Comparison of ENCODE assay signal across 23 cellular contexts in the genomic region with DNA sequence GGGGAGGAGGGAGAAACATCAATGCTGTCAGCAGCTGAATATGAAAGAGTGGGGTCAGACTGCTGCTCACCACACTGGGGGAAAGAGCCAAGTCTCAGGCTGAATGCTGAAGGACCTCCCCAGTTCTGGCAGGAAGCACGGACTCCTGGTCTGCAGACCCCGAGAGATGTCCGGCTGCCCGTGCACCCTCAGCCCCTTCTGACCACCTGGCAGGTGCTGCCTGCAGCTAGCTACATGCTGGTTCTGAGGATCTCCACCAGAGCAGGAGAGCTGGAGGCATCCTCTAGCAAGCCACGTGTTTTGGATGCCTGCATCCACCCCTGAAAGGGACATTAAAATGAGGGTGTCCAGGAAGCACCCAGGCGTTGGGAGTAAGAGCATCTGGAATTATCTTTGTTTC.
DNase-seq lines count a peak whose midpoint lies in the region; ATAC-seq and TF ChIP-seq lines count a peak whose summit lies in the region.
"Had no signal": no experiment of that assay in that cellular context is flagged by ENCODE, and none has a peak within 500 bp of the region (broad histone marks: within the 10 kb centered on the region; RNA-seq: fewer than 3 reads in every experiment).

No MANE protein-coding gene starts in this region.

- H3K27ac ChIP-seq in endodermal cell (ENCODE audit: low read depth, low read length), result no peak overlapping the region
- H3K27ac ChIP-seq in esophagus muscularis mucosa (replicated peaks in 1 of 4), result no peak overlapping the region
- no peak overlapping the region for H3K27ac ChIP-seq in neuronal stem cell (replicated peaks; ENCODE audit: low read length)
- H3K27ac ChIP-seq in A673 (ENCODE audit: low read depth, low read length, poor library complexity, severe bottlenecking), result no peak overlapping the region
- H3K27ac ChIP-seq: BLaER1 treated with 17β-estradiol and CSF1 and Interleukin-3, amounts not matched to agents 10 nM and 100 nM; C4-2B had no signal

- POLR2A ChIA-PET in A673 (lab: Charles Lee; ENCODE audit: low non-redundant PET), result no interaction called here

- no peak for TF ChIP-seq POLR2A in esophagus muscularis mucosa (IDR thresholded peaks at IDR 0.05; ENCODE audit: low read depth)

- H3K27me3 Mint-ChIP-seq in endodermal cell (ENCODE audit: insufficient read depth), result peaks cover 12% of the 10 kb centered on the region
- peaks cover 42% of the 10 kb centered on the region for H3K27me3 Mint-ChIP-seq in stimulated activated memory B cell treated with anti-CD40 and anti-IgM and Interleukin-4, amounts not matched to agents 10 μg/mL and 1 μg/mL and 100 μg/mL, for 72 hours

- H3K4me3 ChIP-seq in endodermal cell (ENCODE audit: low read length) (no peak overlapping the region), esophagus muscularis mucosa (no peak overlapping the region), neuronal stem cell (ENCODE audit: low read length in 2 of 2) (no peak overlapping the region), A673 (ENCODE audit: low read depth, low read length, poor library complexity, severe bottlenecking) (no peak overlapping the region)
- H3K4me3 ChIP-seq: BLaER1 treated with 17β-estradiol and CSF1 and Interleukin-3, amounts not matched to agents 10 nM and 100 nM; GM12878 had no signal

- peaks cover 2% of the 10 kb centered on the region for H3K79me1 ChIP-seq in neuronal stem cell (ENCODE audit: low read depth, low read length)

- H4K8ac ChIP-seq in neuronal stem cell (ENCODE audit: low read depth, low read length), result no peak overlapping the region

- H3K36me3 Mint-ChIP-seq in endodermal cell (ENCODE audit: low read depth), result no peaks in the 10 kb centered on the region
- no peaks in the 10 kb centered on the region for H3K36me3 Mint-ChIP-seq in stimulated activated memory B cell treated with anti-CD40 and anti-IgM and Interleukin-4, amounts not matched to agents 10 μg/mL and 1 μg/mL and 100 μg/mL, for 72 hours
- H3K36me3 Mint-ChIP-seq: CD8-positive, alpha-beta T cell had no signal

- no peak overlapping the region for H3K4ac ChIP-seq in neuronal stem cell (ENCODE audit: low read length)

- H3K36me3 ChIP-seq in endodermal cell (ENCODE audit: control insufficient read depth, insufficient read depth, low read length) (no peaks in the 10 kb centered on the region), esophagus muscularis mucosa (no peaks in the 10 kb centered on the region), neuronal stem cell (replicated peaks in 1 of 2; ENCODE audit: control insufficient read depth in 2 of 2, insufficient read depth in 2 of 2, low read length in 2 of 2) (no peaks in the 10 kb centered on the region), A673 (ENCODE audit: insufficient read depth, low read length, poor library complexity, severe bottlenecking) (no peaks in the 10 kb centered on the region)
- H3K36me3 ChIP-seq: BLaER1 treated with 17β-estradiol and CSF1 and Interleukin-3, amounts not matched to agents 10 nM and 100 nM had no signal

- no peaks in the 10 kb centered on the region for H3K9me3 ChIP-seq in endodermal cell (ENCODE audit: control insufficient read depth, low read length)
- H3K9me3 ChIP-seq in esophagus muscularis mucosa, result no peaks in the 10 kb centered on the region
- no peaks in the 10 kb centered on the region for H3K9me3 ChIP-seq in neuronal stem cell (replicated peaks in 1 of 2; ENCODE audit: control insufficient read depth in 2 of 2, insufficient read depth in 1 of 2, low read depth in 1 of 2, low read length in 2 of 2)
- no peaks in the 10 kb centered on the region for H3K9me3 ChIP-seq in A673 (ENCODE audit: low read depth, low read length, poor library complexity, severe bottlenecking)

- H3K27me3 ChIP-seq in endodermal cell (ENCODE audit: control insufficient read depth, insufficient read depth, low read length, poor library complexity, severe bottlenecking), result peaks cover 4% of the 10 kb centered on the region
- H3K27me3 ChIP-seq in esophagus muscularis mucosa, result peaks cover 0 to 41% (median 0%) of the 10 kb centered on the region in 4 donors
- H3K27me3 ChIP-seq in neuronal stem cell (ENCODE audit: control insufficient read depth in 3 of 3, insufficient read depth in 3 of 3, low read depth in 1 of 3, low read length in 3 of 3), result peaks cover 0 to 42% (median 0%) of the 10 kb centered on the region in 3 experiments
- H3K27me3 ChIP-seq in A673 (replicated peaks; ENCODE audit: insufficient read depth, low read depth, low read length, poor library complexity), result peaks cover 68% of the 10 kb centered on the region
- H3K27me3 ChIP-seq: BLaER1 treated with 17β-estradiol and CSF1 and Interleukin-3, amounts not matched to agents 10 nM and 100 nM had no signal

- no TSS peak for BruUV-seq in A673 (replicated peaks; lab: Mats Ljungman, UMichigan)

- intact Hi-C loops in esophagus muscularis mucosa (cut with DNase I), result no loop called here
- intact Hi-C loops in A673 (cut with micrococcal nuclease; ENCODE audit: unreplicated experiment), result no loop called here

- H3K4me1 ChIP-seq in endodermal cell (ENCODE audit: control insufficient read depth, insufficient read depth, low read length), result peaks cover 5% of the 10 kb centered on the region
- no peaks in the 10 kb centered on the region for H3K4me1 ChIP-seq in esophagus muscularis mucosa
- H3K4me1 ChIP-seq in neuronal stem cell (ENCODE audit: control insufficient read depth in 2 of 2, insufficient read depth in 1 of 2, low read depth in 1 of 2, low read length in 2 of 2), result no peaks in the 10 kb centered on the region
- no peaks in the 10 kb centered on the region for H3K4me1 ChIP-seq in A673 (ENCODE audit: insufficient read depth, low read length, poor library complexity, severe bottlenecking)

- no peak overlapping the region for H3K18ac ChIP-seq in neuronal stem cell (ENCODE audit: low read length)

- no peak overlapping the region for H2BK15ac ChIP-seq in neuronal stem cell (ENCODE audit: low read length)

- H3K4me3 Mint-ChIP-seq in endodermal cell, result no peak overlapping the region
- H3K4me3 Mint-ChIP-seq in stimulated activated memory B cell treated with anti-CD40 and anti-IgM and Interleukin-4, amounts not matched to agents 10 μg/mL and 1 μg/mL and 100 μg/mL, for 72 hours, result no peak overlapping the region
- H3K4me3 Mint-ChIP-seq: B cell; CD4-positive, alpha-beta T cell; CD8-positive, alpha-beta T cell had no signal

- no peak overlapping the region for H3K27ac Mint-ChIP-seq in endodermal cell
- H3K27ac Mint-ChIP-seq in stimulated activated memory B cell treated with anti-CD40 and anti-IgM and Interleukin-4, amounts not matched to agents 10 μg/mL and 1 μg/mL and 100 μg/mL, for 72 hours, result no peak overlapping the region
- H3K27ac Mint-ChIP-seq: B cell; CD4-positive, alpha-beta T cell; CD8-positive, alpha-beta T cell had no signal

- H3K14ac ChIP-seq in neuronal stem cell (ENCODE audit: low read length), result no peak overlapping the region

- no peak overlapping the region for H2BK120ac ChIP-seq in neuronal stem cell (ENCODE audit: low read depth, low read length)

- DNase-seq in endodermal cell (peak; percentile 30), esophagus muscularis mucosa (ENCODE audit: extremely low spot score) (peak; percentile 62), neuronal stem cell (ENCODE audit: low spot score) (no peak), A673 (ENCODE audit: low spot score) (no peak), H4 (ENCODE audit: low spot score) (no peak)
- DNase-seq: 8988T; AML-193; CD4-positive, alpha-beta T cell; CD8-positive, alpha-beta T cell; COR-L47; DMS 273 treated with DMSO at 0.1 percent for 48 hours; DMS153; DMS53; DMS79; DND-41; EL; GDM1 had no signal

- peaks cover 5% of the 10 kb centered on the region for H3K9me3 Mint-ChIP-seq in endodermal cell
- H3K9me3 Mint-ChIP-seq in stimulated activated memory B cell treated with anti-CD40 and anti-IgM and Interleukin-4, amounts not matched to agents 10 μg/mL and 1 μg/mL and 100 μg/mL, for 72 hours, result no peaks in the 10 kb centered on the region
- H3K9me3 Mint-ChIP-seq: CD4-positive, alpha-beta T cell; CD8-positive, alpha-beta T cell had no signal

- H4K91ac ChIP-seq in neuronal stem cell (ENCODE audit: low read depth, low read length, poor library complexity), result no peak overlapping the region

- no peak overlapping the region for H3K9ac ChIP-seq in endodermal cell (ENCODE audit: extremely low read depth, low read length, poor library complexity, severe bottlenecking)
- H3K9ac ChIP-seq in neuronal stem cell (ENCODE audit: low read depth, low read length, poor library complexity), result no peak overlapping the region
- H3K9ac ChIP-seq: BLaER1 treated with 17β-estradiol and CSF1 and Interleukin-3, amounts not matched to agents 10 nM and 100 nM had no signal

- no peak overlapping the region for H2BK12ac ChIP-seq in neuronal stem cell (ENCODE audit: low read length)

- TF ChIP-seq EP300 in esophagus muscularis mucosa (IDR thresholded peaks at IDR 0.05), result no peak

- peaks cover 13% of the 10 kb centered on the region for H3K4me1 Mint-ChIP-seq in endodermal cell
- no peaks in the 10 kb centered on the region for H3K4me1 Mint-ChIP-seq in stimulated activated memory B cell treated with anti-CD40 and anti-IgM and Interleukin-4, amounts not matched to agents 10 μg/mL and 1 μg/mL and 100 μg/mL, for 72 hours
- H3K4me1 Mint-ChIP-seq: B cell had no signal

- H2BK5ac ChIP-seq in neuronal stem cell (ENCODE audit: low read length), result no peak overlapping the region

- WGBS in endodermal cell (ENCODE audit: insufficient coverage in 1 of 2, insufficient read length in 1 of 2), 2 experiments, result 80 to 90% methylated on average over 5 to 6 of the region's 6 CpGs
- 53% methylated on average over 6 of the region's 6 CpGs for WGBS in esophagus muscularis mucosa
- no CpG with 5 or more reads among the region's 6 CpGs for WGBS in neuronal stem cell (ENCODE audit: extremely low coverage in 2 of 2, insufficient read length in 2 of 2, insufficient replicate concordance in 1 of 2), 2 donors

- ATAC-seq in stimulated activated memory B cell treated with anti-CD40 and anti-IgM and Interleukin-4, amounts not matched to agents 10 μg/mL and 1 μg/mL and 100 μg/mL, for 72 hours, result peak; percentile 10
- no peak for ATAC-seq in GM21447 (IDR thresholded peaks at IDR 0.05; ENCODE audit: unreplicated experiment)
- ATAC-seq: CD8-positive, alpha-beta T cell; GM12878 had no signal

- peak overlapping the region; percentile 56 for H3K23ac ChIP-seq in neuronal stem cell (ENCODE audit: low read depth, low read length, poor library complexity)

- TF ChIP-seq CTCF in endodermal cell (conservative IDR thresholded peaks at IDR 0.05) (no peak), esophagus muscularis mucosa (IDR thresholded peaks at IDR 0.05) (no peak), A673 (conservative IDR thresholded peaks at IDR 0.05; ENCODE audit: low read depth, low read length) (no peak)

- H3K4me2 ChIP-seq in neuronal stem cell (ENCODE audit: insufficient read depth, low read length, poor library complexity, severe bottlenecking), result no peak overlapping the region
- H3K4me2 ChIP-seq: BLaER1 treated with 17β-estradiol and CSF1 and Interleukin-3, amounts not matched to agents 10 nM and 100 nM had no signal

- no peak overlapping the region for H2AK5ac ChIP-seq in neuronal stem cell (ENCODE audit: low read depth, low read length)

- no peak overlapping the region for H2AFZ ChIP-seq in neuronal stem cell (ENCODE audit: low read length)

- CTCF ChIA-PET in A673 (lab: Charles Lee), result no interaction called here

Comparison
In these comparisons a context has a peak if more than half of its experiments do, and no peak if none do; other contexts are left out.
1. DNase-seq: peak in endodermal cell (single experiment) and esophagus muscularis mucosa (single experiment); none in neuronal stem cell (single experiment), A673 (single experiment) and H4 (single experiment).